ENCODE assay signal across 8 cellular contexts in the genomic region with DNA sequence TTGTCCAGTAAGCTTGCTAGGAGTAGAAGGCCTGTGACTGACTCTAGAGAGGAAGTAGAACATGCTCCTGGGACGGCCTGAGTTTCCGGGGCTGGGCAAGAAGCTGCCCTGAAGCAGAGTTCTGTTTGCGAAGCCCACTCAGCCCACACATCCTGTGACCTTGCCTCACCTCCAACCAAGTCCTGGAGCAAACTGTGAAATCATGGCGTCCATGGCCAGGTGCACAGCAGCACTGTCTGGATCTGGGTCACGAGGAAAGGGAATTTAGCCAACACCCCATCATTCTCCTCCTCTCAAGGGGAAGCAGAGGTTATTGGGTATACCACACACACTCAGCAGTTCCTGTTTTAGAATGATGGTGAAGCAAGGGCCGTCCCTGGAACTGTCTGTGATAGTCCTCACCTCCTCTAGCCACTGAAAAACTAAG.
A peak's percentile ranks its signal among the peaks of the same experiment; 100 is the strongest.
DNase-seq lines count a peak whose midpoint lies in the region; ATAC-seq and TF ChIP-seq lines count a peak whose summit lies in the region.

No MANE protein-coding gene starts in this region.

- no peak for TF ChIP-seq CTCF in Loucy (conservative IDR thresholded peaks at IDR 0.05; ENCODE audit: low read length)

- no peaks in the 10 kb centered on the region for H3K9me2 ChIP-seq in Loucy (replicated peaks; ENCODE audit: low read depth, low read length)

- H3K4me2 ChIP-seq in Loucy (ENCODE audit: low read depth, low read length, poor library complexity, severe bottlenecking) = no peak overlapping the region

- peaks cover 4% of the 10 kb centered on the region for H3K4me1 ChIP-seq in Loucy (ENCODE audit: insufficient read depth, low read length, poor library complexity, severe bottlenecking)

- H3K9ac ChIP-seq in Loucy (ENCODE audit: low read depth, low read length, poor library complexity, severe bottlenecking) = no peak overlapping the region

- no peaks in the 10 kb centered on the region for H3K36me3 ChIP-seq in Loucy (ENCODE audit: insufficient read depth, low read length)

- H3K79me2 ChIP-seq in Loucy (ENCODE audit: insufficient read depth, low read length) = no peaks in the 10 kb centered on the region

- peak; percentile 4 for DNase-seq in activated gamma-delta T cell treated with anti-CD3 and anti-CD28 coated beads, Interleukin-2, amount 50 U/mL, for 16 hours (ENCODE audit: low read depth)
- peak; percentile 61 for DNase-seq in pons (ENCODE audit: low spot score)
- no peak for DNase-seq in NCI-H1105 treated with DMSO at 0.1 percent for 48 hours (lab: John Stamatoyannopoulos, UW)
- DNase-seq in NK-92 (lab: John Stamatoyannopoulos, UW; ENCODE audit: unreplicated experiment) = no peak

- no peaks in the 10 kb centered on the region for H4K20me1 ChIP-seq in Loucy (ENCODE audit: insufficient read depth, low read length, poor library complexity, severe bottlenecking)

- peak; percentile 59 for ATAC-seq in GM19023 (IDR thresholded peaks at IDR 0.05; ENCODE audit: unreplicated experiment)
- ATAC-seq in GM18873 (IDR thresholded peaks at IDR 0.05; ENCODE audit: low FRiP score, unreplicated experiment) = no peak
- no peak for ATAC-seq in GM21723 (IDR thresholded peaks at IDR 0.05; ENCODE audit: unreplicated experiment)

- H3K27me3 ChIP-seq in Loucy (ENCODE audit: insufficient read depth, low read length, poor library complexity, severe bottlenecking) = no peaks in the 10 kb centered on the region

- H3K4me3 ChIP-seq in Loucy (ENCODE audit: low read length, poor library complexity, severe bottlenecking) = no peak overlapping the region

- H3F3A ChIP-seq in Loucy (ENCODE audit: low read depth) = no peaks in the 10 kb centered on the region

- no peaks in the 10 kb centered on the region for H3K9me3 ChIP-seq in Loucy (ENCODE audit: insufficient read depth, low read depth, low read length)

- H2AFZ ChIP-seq in Loucy (ENCODE audit: low read length) = peak overlapping the region; percentile 65

Comparison
In these comparisons a context has a peak if more than half of its experiments do, and no peak if none do; other contexts are left out.
1. DNase-seq: peak in activated gamma-delta T cell treated with anti-CD3 and anti-CD28 coated beads, Interleukin-2, amount 50 U/mL, for 16 hours (single experiment) and pons (single experiment); none in NCI-H1105 treated with DMSO at 0.1 percent for 48 hours (single experiment) and NK-92 (single experiment).